37 cellular contexts compared by ENCODE assay signal in genomic region chr17:18971801-18972200, GRCh38. TPM values are rescaled to one million over a fixed set of nuclear protein-coding genes. Genes with fewer than 3 reads are reported as not detected.
"Had no signal": no experiment of that assay in that cellular context is flagged by ENCODE, and none has a peak within 500 bp of the region (broad histone marks: within the 10 kb centered on the region; RNA-seq: fewer than 3 reads in every experiment).

No MANE protein-coding gene starts in this region.

- H3K4me3 ChIP-seq: MG63 had no signal

- H3K36me3 ChIP-seq: MG63 had no signal

- H3K27me3 ChIP-seq: MG63 had no signal

- H3K9me3 ChIP-seq: MG63 had no signal

- DNase-seq: Karpas-422, Kasumi-1, MG63, MM.1S, MV-4-11, NCI-H1048, NCI-H1092, NCI-H1092 treated with DMSO at 0.1 percent for 48 hours, NCI-H1105, NCI-H1105 treated with DMSO at 0.1 percent for 48 hours, NCI-H1417, NCI-H1417 treated with DMSO at 0.1 percent for 48 hours, NCI-H1436, NCI-H1436 treated with DMSO at 0.1 percent for 48 hours, NCI-H146, NCI-H1694, NCI-H1694 treated with DMSO at 0.1 percent for 48 hours, NCI-H187, NCI-H187 treated with DMSO at 0.1 percent for 48 hours, NCI-H1930, NCI-H2029, NCI-H2029 treated with DMSO at 0.1 percent for 48 hours, NCI-H2081, NCI-H2081 treated with DMSO at 0.1 percent for 48 hours, NCI-H2107, NCI-H2171, NCI-H2171 treated with DMSO at 0.1 percent for 48 hours, NCI-H2227 treated with DMSO at 0.1 percent for 48 hours, NCI-H226, NCI-H345, NCI-H446, NCI-H446 treated with DMSO at 0.1 percent for 48 hours, NCI-H510A, NCI-H510A treated with DMSO at 0.1 percent for 48 hours had no signal

RNA-seq across cellular contexts. Expression of gene SLC5A10, which starts 19.8 kb away (rescaled TPM):
- total RNA-seq: LHCN-M2, M059J, NCI-H460 had no signal
